Comparison of ENCODE assay signal across 8 cellular contexts in the genomic region with DNA sequence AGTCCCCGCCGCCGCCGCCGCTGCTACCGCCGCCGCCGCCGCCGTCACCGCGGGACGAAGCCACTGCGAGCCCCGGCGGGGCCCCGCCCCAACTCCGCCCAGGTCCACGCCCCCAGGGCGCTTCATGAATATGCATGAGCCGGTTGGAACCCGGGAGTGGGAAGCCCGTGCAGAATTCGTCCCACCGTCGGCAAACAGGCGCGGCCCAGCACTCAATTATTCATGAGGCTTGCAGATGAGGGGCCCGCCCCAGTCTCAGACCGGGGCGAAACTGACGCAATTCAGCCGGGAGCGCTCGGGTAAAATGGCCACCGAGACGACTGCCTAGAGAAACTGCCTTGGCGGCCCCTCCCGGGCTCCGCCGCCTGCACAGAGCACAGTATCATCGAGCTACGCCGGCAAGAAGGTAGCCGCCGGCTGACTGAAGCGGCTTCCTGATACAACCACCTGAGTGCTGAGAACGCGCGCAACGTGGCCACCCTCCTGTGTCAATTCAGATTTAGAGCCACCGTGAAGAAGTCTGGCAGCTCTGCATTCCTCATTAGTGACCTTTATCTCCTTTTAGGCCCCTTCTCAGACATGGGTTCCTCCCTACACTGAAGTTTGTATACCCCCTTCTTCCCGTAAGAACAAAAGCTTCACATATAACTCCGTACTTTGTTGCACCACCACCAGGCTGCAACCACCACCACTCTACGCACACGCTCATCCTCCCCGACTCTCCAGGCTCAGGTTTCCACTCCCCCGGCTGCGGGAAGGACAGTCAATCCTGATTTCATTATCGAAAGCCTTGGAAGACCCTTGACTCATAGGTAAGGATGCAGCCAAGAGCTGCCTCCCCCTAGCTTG. TPM values are rescaled to one million over a fixed set of nuclear protein-coding genes. Genes with fewer than 3 reads are reported as not detected.
DNase-seq lines count a peak whose midpoint lies in the region; ATAC-seq, FAIRE-seq and TF ChIP-seq lines count a peak whose summit lies in the region.

Gene TNKS1BP1, minus strand, starts transcription at position 67 of the 849 bp plus-strand sequence. CDS start 3,067 bp downstream, outside the sequence.

- peak within 1 kb of the TSS; percentile 97 for H3K27ac ChIP-seq in keratinocyte (ENCODE audit: control insufficient read depth, insufficient read depth, low read length)

- peak within 1 kb of the TSS; percentile 93 for H3K9ac ChIP-seq in keratinocyte (ENCODE audit: control insufficient read depth, extremely low read depth, insufficient read depth, low read length)

- H3K79me2 ChIP-seq in keratinocyte (ENCODE audit: control insufficient read depth, insufficient read depth, low read length) = peaks cover 31% of the 10 kb centered on the region

- peak; percentile 87 for ATAC-seq in GM19043 (IDR thresholded peaks at IDR 0.05; ENCODE audit: low read depth, unreplicated experiment)
- ATAC-seq in HG03354 (IDR thresholded peaks at IDR 0.05; ENCODE audit: poor library complexity, severe bottlenecking, unreplicated experiment) = peak; percentile 91

- TF ChIP-seq CTCF in keratinocyte (optimal IDR thresholded peaks at IDR 0.05 in 1 of 3, IDR thresholded peaks at IDR 0.05 in 1 of 3, conservative IDR thresholded peaks at IDR 0.05 in 1 of 3; ENCODE audit: extremely low read depth in 1 of 3, insufficient read depth in 2 of 3, low read length in 3 of 3) = peak in 2 of 3 experiments; percentile 6 to 8

- no peaks in the 10 kb centered on the region for H3K27me3 ChIP-seq in keratinocyte (ENCODE audit: control insufficient read depth, extremely low read depth, insufficient read depth, low read length)

- peak; percentile 96 for DNase-seq in AG20443 (ENCODE audit: low spot score)
- peak; percentile 93 for DNase-seq in NCI-H446 treated with DMSO at 0.1 percent for 48 hours (lab: John Stamatoyannopoulos, UW)
- peak; percentile 89 to 90 for DNase-seq in activated CD4-positive, alpha-beta T cell treated with anti-CD3 and anti-CD28 coated beads for 24 hours (ENCODE audit: low read depth in 2 of 2)
- DNase-seq in cerebellum (ENCODE audit: low spot score) = peak; percentile 97
- no peak for DNase-seq in keratinocyte (ENCODE audit: low read depth, low spot score)
- DNase-seq in stimulated activated CD4-positive, alpha-beta T cell treated with anti-CD3 and anti-CD28 coated beads, Interleukin-12 subunit alpha, Interleukin-12 subunit beta, amount 100 ng/mL, for 48 hours (ENCODE audit: low read depth in 2 of 3, low spot score in 1 of 3) = peak; percentile 83 to 84 (median 84)

- peak; percentile 78 for FAIRE-seq in keratinocyte (lab: Jason Lieb, UNC)

- peaks cover 20 to 40% of the 10 kb centered on the region in 2 experiments for H3K36me3 ChIP-seq in keratinocyte (ENCODE audit: control insufficient read depth in 2 of 2, extremely low read depth in 1 of 2, insufficient read depth in 2 of 2, low read length in 2 of 2)

- peak within 1 kb of the TSS; percentile 71 for H2AFZ ChIP-seq in keratinocyte (ENCODE audit: control insufficient read depth, low read length)

- peaks cover 2% of the 10 kb centered on the region for H3K9me1 ChIP-seq in keratinocyte (ENCODE audit: control insufficient read depth, extremely low read depth, insufficient read depth, low read length)

- dilution Hi-C loops in keratinocyte (cut with MboI; ENCODE audit: extremely low pct_ligation_motif_present, low sequenced_read_pairs) = no loop called here

- H3K4me3 ChIP-seq in keratinocyte (ENCODE audit: control insufficient read depth in 2 of 3, extremely low read depth in 1 of 3, insufficient read depth in 2 of 3, low read depth in 1 of 3, low read length in 3 of 3) = peak within 1 kb of the TSS; percentile 76 to 92 (median 87)

- H3K4me1 ChIP-seq in keratinocyte (ENCODE audit: control insufficient read depth, extremely low read depth, insufficient read depth, low read length) = peaks cover 43% of the 10 kb centered on the region

- H4K20me1 ChIP-seq in keratinocyte (ENCODE audit: control insufficient read depth, extremely low read depth, insufficient read depth, low read length) = no peaks in the 10 kb centered on the region

- H3K4me2 ChIP-seq in keratinocyte (ENCODE audit: control insufficient read depth, extremely low read depth, insufficient read depth, low read depth, low read length) = peak within 1 kb of the TSS; percentile 94

- H3K9me3 ChIP-seq in keratinocyte (ENCODE audit: control insufficient read depth, low read depth, low read length) = no peaks in the 10 kb centered on the region

RNA-seq across cellular contexts. Expression of gene TNKS1BP1, which starts in this region (rescaled TPM):
- 13.9 TPM for total RNA-seq in cerebellum
- 88.3 to 107 TPM (median 94.3 TPM) in 3 replicates for polyA plus RNA-seq in keratinocyte
- 155 TPM for polyA plus RNA-seq in keratinocyte (2011; ENCODE audit: low read depth)
- polyA plus RNA-seq in keratinocyte (2011; cell fraction: cytosol; rRNA removed) = 73.8 and 93.4 TPM in 2 replicates
- polyA plus RNA-seq in keratinocyte (2011; cell fraction: nucleus; rRNA removed) = 419 and 507 TPM in 2 replicates
- polyA plus RNA-seq in keratinocyte (2012; ENCODE audit: low replicate concordance) = 200 and 415 TPM in 2 replicates
- 196 to 291 TPM (median 228 TPM) in 3 replicates for polyA minus RNA-seq in keratinocyte
- polyA minus RNA-seq in keratinocyte (2011; cell fraction: cytosol; rRNA and poly(A)+ RNA removed) = 155 TPM
- polyA minus RNA-seq in keratinocyte (2011; cell fraction: nucleus; rRNA and poly(A)+ RNA removed) = 200 and 236 TPM in 2 replicates
